13 cellular contexts compared by ENCODE assay signal in the genomic region with DNA sequence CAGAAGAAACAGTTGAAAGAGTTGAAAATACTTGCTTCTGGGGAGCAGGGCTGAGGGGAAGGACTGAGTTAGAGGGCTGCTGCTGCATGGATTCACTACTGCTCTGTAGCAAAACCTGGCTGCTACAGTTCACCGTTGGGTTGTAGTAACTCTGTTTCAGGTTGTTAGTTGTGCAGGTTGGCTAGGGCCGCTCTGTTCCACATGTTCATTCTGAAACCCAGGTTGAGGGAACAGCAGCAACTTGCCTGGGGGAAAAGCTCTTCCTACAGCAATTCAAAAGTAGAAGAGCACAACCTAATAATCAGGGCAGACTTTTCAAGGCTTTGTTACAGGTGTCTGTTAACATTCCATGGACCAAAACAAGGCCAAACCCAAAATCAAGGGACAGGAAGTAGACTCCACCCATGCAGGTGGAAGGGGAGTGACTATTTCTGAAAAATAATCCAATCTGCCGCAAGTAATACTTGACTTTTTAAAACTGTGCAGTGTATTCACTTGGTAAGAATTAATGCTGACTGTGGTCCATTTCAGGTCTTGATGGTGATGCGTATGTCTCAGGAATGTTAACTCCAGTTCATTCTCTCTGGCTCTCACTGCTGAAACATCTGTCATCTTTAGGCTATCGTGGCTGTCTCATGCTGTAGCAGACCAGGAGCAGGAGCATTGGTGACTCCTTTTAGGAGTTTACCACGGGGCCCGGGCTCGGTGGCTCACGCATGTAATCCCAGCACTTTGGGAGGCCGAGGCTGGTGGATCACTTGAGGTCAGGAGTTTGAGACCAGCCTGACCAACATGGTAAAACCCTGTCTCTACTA. TPM values are rescaled to one million over a fixed set of nuclear protein-coding genes. Genes with fewer than 3 reads are reported as not detected.
DNase-seq lines count a peak whose midpoint lies in the region; ATAC-seq, FAIRE-seq and TF ChIP-seq lines count a peak whose summit lies in the region.
"Had no signal": no experiment of that assay in that cellular context is flagged by ENCODE, and none has a peak within 500 bp of the region (broad histone marks: within the 10 kb centered on the region; RNA-seq: fewer than 3 reads in every experiment).

No MANE protein-coding gene starts in this region.

- H3K27me3 ChIP-seq in heart right ventricle: no peaks in the 10 kb centered on the region
- H3K27me3 ChIP-seq: ovary had no signal

- no peaks in the 10 kb centered on the region for H3K36me3 ChIP-seq in heart right ventricle
- H3K36me3 ChIP-seq: ovary had no signal

- H3K36me3 Mint-ChIP-seq in activated naive CD4-positive, alpha-beta T cell treated with anti-CD3 and anti-CD28 coated beads, Interleukin-2, amount 50 U/mL, for 24 hours: no peaks in the 10 kb centered on the region
- H3K36me3 Mint-ChIP-seq in activated naive CD4-positive, alpha-beta T cell treated with anti-CD3 and anti-CD28 coated beads, Interleukin-2, amount 50 U/mL, for 72 hours: peaks cover 12 to 23% of the 10 kb centered on the region in 2 donors
- H3K36me3 Mint-ChIP-seq in effector memory CD8-positive, alpha-beta T cell (ENCODE audit: insufficient read depth): peaks cover 10% of the 10 kb centered on the region
- H3K36me3 Mint-ChIP-seq in stimulated activated naive B cell treated with anti-CD40 and anti-IgM and Interleukin-4, amounts not matched to agents 10 μg/mL and 1 μg/mL and 100 μg/mL, for 72 hours: peaks cover under 1 to 5% of the 10 kb centered on the region in 2 donors

- no peaks in the 10 kb centered on the region for H3K9me3 Mint-ChIP-seq in activated naive CD4-positive, alpha-beta T cell treated with anti-CD3 and anti-CD28 coated beads, Interleukin-2, amount 50 U/mL, for 24 hours
- no peaks in the 10 kb centered on the region for H3K9me3 Mint-ChIP-seq in activated naive CD4-positive, alpha-beta T cell treated with anti-CD3 and anti-CD28 coated beads, Interleukin-2, amount 50 U/mL, for 72 hours
- H3K9me3 Mint-ChIP-seq in effector memory CD8-positive, alpha-beta T cell: no peaks in the 10 kb centered on the region
- H3K9me3 Mint-ChIP-seq in stimulated activated naive B cell treated with anti-CD40 and anti-IgM and Interleukin-4, amounts not matched to agents 10 μg/mL and 1 μg/mL and 100 μg/mL, for 72 hours: no peaks in the 10 kb centered on the region

- H3K27ac Mint-ChIP-seq in activated naive CD4-positive, alpha-beta T cell treated with anti-CD3 and anti-CD28 coated beads, Interleukin-2, amount 50 U/mL, for 24 hours: peak overlapping the region; percentile 74
- peak overlapping the region in 1 of 2 donors; percentile 82 for H3K27ac Mint-ChIP-seq in activated naive CD4-positive, alpha-beta T cell treated with anti-CD3 and anti-CD28 coated beads, Interleukin-2, amount 50 U/mL, for 72 hours
- peak overlapping the region; percentile 95 to 96 for H3K27ac Mint-ChIP-seq in effector memory CD8-positive, alpha-beta T cell
- H3K27ac Mint-ChIP-seq in stimulated activated naive B cell treated with anti-CD40 and anti-IgM and Interleukin-4, amounts not matched to agents 10 μg/mL and 1 μg/mL and 100 μg/mL, for 72 hours: peak overlapping the region; percentile 72

- H3K4me1 Mint-ChIP-seq in activated naive CD4-positive, alpha-beta T cell treated with anti-CD3 and anti-CD28 coated beads, Interleukin-2, amount 50 U/mL, for 24 hours: peaks cover 52% of the 10 kb centered on the region
- H3K4me1 Mint-ChIP-seq in effector memory CD8-positive, alpha-beta T cell (ENCODE audit: low read depth in 2 of 2): peaks cover 25 to 41% of the 10 kb centered on the region in 2 donors
- peaks cover 9 to 38% of the 10 kb centered on the region in 2 donors for H3K4me1 Mint-ChIP-seq in stimulated activated naive B cell treated with anti-CD40 and anti-IgM and Interleukin-4, amounts not matched to agents 10 μg/mL and 1 μg/mL and 100 μg/mL, for 72 hours

- intact Hi-C loops in heart right ventricle (cut with DNase I): no loop called here

- ATAC-seq in activated naive CD4-positive, alpha-beta T cell treated with anti-CD3 and anti-CD28 coated beads, Interleukin-2, amount 50 U/mL, for 72 hours: no peak
- no peak for ATAC-seq in effector memory CD8-positive, alpha-beta T cell (replicated peaks)
- ATAC-seq in stimulated activated naive B cell treated with anti-CD40 and anti-IgM and Interleukin-4, amounts not matched to agents 10 μg/mL and 1 μg/mL and 100 μg/mL, for 72 hours (replicated peaks): no peak
- ATAC-seq in GM21717 (IDR thresholded peaks at IDR 0.05; ENCODE audit: unreplicated experiment) (no peak), HG03520 (IDR thresholded peaks at IDR 0.05; ENCODE audit: unreplicated experiment) (no peak), heart right ventricle (no peak)

- WGBS in heart right ventricle, 2 donors: 86 to 87% methylated on average over 10 of the region's 10 CpGs

- no peak for DNase-seq in activated naive CD4-positive, alpha-beta T cell treated with anti-CD3 and anti-CD28 coated beads, Interleukin-2, amount 50 U/mL, for 72 hours (ENCODE audit: low spot score in 2 of 2)
- DNase-seq in RCC 7860 (ENCODE audit: low spot score) (peak; percentile 75), heart right ventricle (no peak)
- DNase-seq in effector memory CD8-positive, alpha-beta T cell: no peak
- no peak for DNase-seq in stimulated activated naive B cell treated with anti-CD40 and anti-IgM and Interleukin-4, amounts not matched to agents 10 μg/mL and 1 μg/mL and 100 μg/mL, for 72 hours
- DNase-seq: amygdala, head of caudate nucleus, NCI-H1092 treated with DMSO at 0.1 percent for 48 hours, ovary had no signal

- H3K27me3 Mint-ChIP-seq in activated naive CD4-positive, alpha-beta T cell treated with anti-CD3 and anti-CD28 coated beads, Interleukin-2, amount 50 U/mL, for 24 hours: no peaks in the 10 kb centered on the region
- H3K27me3 Mint-ChIP-seq in effector memory CD8-positive, alpha-beta T cell: no peaks in the 10 kb centered on the region
- H3K27me3 Mint-ChIP-seq in stimulated activated naive B cell treated with anti-CD40 and anti-IgM and Interleukin-4, amounts not matched to agents 10 μg/mL and 1 μg/mL and 100 μg/mL, for 72 hours: no peaks in the 10 kb centered on the region

- H3K4me3 ChIP-seq in heart right ventricle: no peak overlapping the region
- H3K4me3 ChIP-seq: ovary had no signal

- peaks cover 0 to 25% (median 10%) of the 10 kb centered on the region in 9 donors for H3K4me1 ChIP-seq in heart right ventricle

- peak overlapping the region; percentile 34 for H3K4me3 Mint-ChIP-seq in activated naive CD4-positive, alpha-beta T cell treated with anti-CD3 and anti-CD28 coated beads, Interleukin-2, amount 50 U/mL, for 24 hours
- H3K4me3 Mint-ChIP-seq in effector memory CD8-positive, alpha-beta T cell: peak overlapping the region; percentile 50 to 66
- H3K4me3 Mint-ChIP-seq in stimulated activated naive B cell treated with anti-CD40 and anti-IgM and Interleukin-4, amounts not matched to agents 10 μg/mL and 1 μg/mL and 100 μg/mL, for 72 hours: no peak overlapping the region

- peak overlapping the region in 1 of 10 donors; percentile 29 for H3K27ac ChIP-seq in heart right ventricle
- H3K27ac ChIP-seq: C4-2B, ovary had no signal

- TF ChIP-seq CTCF in heart right ventricle (IDR thresholded peaks at IDR 0.05): no peak

- FAIRE-seq in RCC 7860 (lab: Jason Lieb, UNC): no peak

- no peaks in the 10 kb centered on the region for H3K9me3 ChIP-seq in heart right ventricle
- H3K9me3 ChIP-seq: ovary had no signal

RNA-seq across cellular contexts. Expression of gene PARK7, which starts 5.1 kb away (rescaled TPM):
- 100 to 1,000 TPM; 385 to 475 TPM for total RNA-seq in activated naive CD4-positive, alpha-beta T cell treated with anti-CD3 and anti-CD28 coated beads, Interleukin-2, amount 50 U/mL, for 72 hours
- total RNA-seq in heart right ventricle: 100 to 1,000 TPM; 329 to 411 (median 353) TPM
- polyA plus RNA-seq in heart right ventricle: 100 to 1,000 TPM; 322 to 462 TPM

RNA-seq across cellular contexts. Expression of gene TNFRSF9, which starts 15.8 kb away (rescaled TPM):
- total RNA-seq in activated naive CD4-positive, alpha-beta T cell treated with anti-CD3 and anti-CD28 coated beads, Interleukin-2, amount 50 U/mL, for 72 hours: 10 to 100 TPM; 10.8 to 66.8 TPM
- 1 to 10 TPM in 1 of 10 donors, under 1 TPM in 3, not detected in 6; 0.04 to 3.1 (median 0.11) TPM for total RNA-seq in heart right ventricle
- under 1 TPM in 1 of 2 donors, not detected in 1; 0.03 TPM for polyA plus RNA-seq in heart right ventricle

Comparison
In these comparisons a context has a peak if more than half of its experiments do, and no peak if none do; other contexts are left out.
1. H3K4me3 Mint-ChIP-seq: peak in activated naive CD4-positive, alpha-beta T cell treated with anti-CD3 and anti-CD28 coated beads, Interleukin-2, amount 50 U/mL, for 24 hours (single experiment) and effector memory CD8-positive, alpha-beta T cell (2 of 2); none in stimulated activated naive B cell treated with anti-CD40 and anti-IgM and Interleukin-4, amounts not matched to agents 10 μg/mL and 1 μg/mL and 100 μg/mL, for 72 hours (0 of 2).